21 cellular contexts compared by ENCODE assay signal in genomic region chr3:187211532-187212274, GRCh38. TPM values are rescaled to one million over a fixed set of nuclear protein-coding genes. Genes with fewer than 3 reads are reported as not detected.
A peak's percentile ranks its signal among the peaks of the same experiment; 100 is the strongest.
DNase-seq lines count a peak whose midpoint lies in the region; ATAC-seq, FAIRE-seq and TF ChIP-seq lines count a peak whose summit lies in the region.
"Had no signal": no experiment of that assay in that cellular context is flagged by ENCODE, and none has a peak within 500 bp of the region (broad histone marks: within the 10 kb centered on the region; RNA-seq: fewer than 3 reads in every experiment).

No MANE protein-coding gene starts in this region.

- no peaks in the 10 kb centered on the region for H4K20me1 ChIP-seq in PC-3 (ENCODE audit: low read length)
- H4K20me1 ChIP-seq: BLaER1 had no signal

- FAIRE-seq in bronchial epithelial cell (lab: Jason Lieb, UNC) = no peak
- FAIRE-seq: GM19239 had no signal

- peak; percentile 48 for DNase-seq in ELR (ENCODE audit: low read depth)
- peak; percentile 50 for DNase-seq in PC-3
- peak; percentile 69 for DNase-seq in bronchial epithelial cell (ENCODE audit: low read depth)
- peak; percentile 56 for DNase-seq in myocyte (ENCODE audit: low read depth)
- no peak for DNase-seq in stimulated activated CD4-positive, alpha-beta T cell treated with anti-CD3 and anti-CD28 coated beads, Interleukin-15, amount 100 ng/mL, for 24 hours
- no peak for DNase-seq in kidney glomerular epithelial cell (lab: John Stamatoyannopoulos, UW)
- no peak for DNase-seq in activated T-cell treated with anti-CD3 and anti-CD28 coated beads, Interleukin-2, amount 50 U/mL, for 24 hours
- DNase-seq: DMS79 treated with DMSO at 0.1 percent for 48 hours; immature natural killer cell; MM.1S; mucosa of descending colon; stimulated activated CD4-positive, alpha-beta T cell treated with anti-CD3 and anti-CD28 coated beads, Interleukin-4, amount 100 ng/mL, for 1 hour had no signal

- no peak overlapping the region for H3K4me3 Mint-ChIP-seq in activated T-cell treated with anti-CD3 and anti-CD28 coated beads, Interleukin-2, amount 50 U/mL, for 24 hours
- H3K4me3 Mint-ChIP-seq: GM23338; immature natural killer cell; stimulated activated memory B cell treated with anti-CD40 and anti-IgM and Interleukin-4, amounts not matched to agents 10 μg/mL and 1 μg/mL and 100 μg/mL, for 72 hours had no signal

- no peak for TF ChIP-seq CTCF in PC-3 (conservative IDR thresholded peaks at IDR 0.05; ENCODE audit: low read depth, low read length)
- TF ChIP-seq CTCF in bronchial epithelial cell (IDR thresholded peaks at IDR 0.05; ENCODE audit: insufficient read depth, low read length, severe bottlenecking) = no peak

- no peak overlapping the region for H2AFZ ChIP-seq in PC-3 (ENCODE audit: low read length)
- H2AFZ ChIP-seq: GM23338 had no signal

- H3K36me3 ChIP-seq in PC-3 (ENCODE audit: low read depth, low read length) (peaks cover 7% of the 10 kb centered on the region; the same call in 1 of the 2 replicates), bronchial epithelial cell (ENCODE audit: control insufficient read depth, insufficient read depth, low read length) (no peaks in the 10 kb centered on the region)
- H3K36me3 ChIP-seq: BLaER1, prostate gland had no signal

- no peaks in the 10 kb centered on the region for H3K4me1 Mint-ChIP-seq in activated T-cell treated with anti-CD3 and anti-CD28 coated beads, Interleukin-2, amount 50 U/mL, for 24 hours (ENCODE audit: low read depth)
- H3K4me1 Mint-ChIP-seq: immature natural killer cell; stimulated activated memory B cell treated with anti-CD40 and anti-IgM and Interleukin-4, amounts not matched to agents 10 μg/mL and 1 μg/mL and 100 μg/mL, for 72 hours had no signal

- peaks cover 6% of the 10 kb centered on the region for H3F3A ChIP-seq in PC-3 (ENCODE audit: low read length, unreplicated experiment)

- no peak overlapping the region for H3K4me3 ChIP-seq in PC-3 (ENCODE audit: low read length)
- no peak overlapping the region for H3K4me3 ChIP-seq in bronchial epithelial cell (ENCODE audit: low read depth, low read length)
- H3K4me3 ChIP-seq: BLaER1, GM23338, mucosa of descending colon, prostate gland had no signal

- no peaks in the 10 kb centered on the region for H3K27me3 Mint-ChIP-seq in activated T-cell treated with anti-CD3 and anti-CD28 coated beads, Interleukin-2, amount 50 U/mL, for 24 hours

- H3K4me2 ChIP-seq in PC-3 (ENCODE audit: low read length) = no peak overlapping the region
- H3K4me2 ChIP-seq: BLaER1 had no signal

- no peak overlapping the region for H3K27ac Mint-ChIP-seq in activated T-cell treated with anti-CD3 and anti-CD28 coated beads, Interleukin-2, amount 50 U/mL, for 24 hours
- H3K27ac Mint-ChIP-seq: activated naive CD4-positive, alpha-beta T cell treated with anti-CD3 and anti-CD28 coated beads, Interleukin-2, amount 50 U/mL, for 72 hours; GM23338; immature natural killer cell; stimulated activated memory B cell treated with anti-CD40 and anti-IgM and Interleukin-4, amounts not matched to agents 10 μg/mL and 1 μg/mL and 100 μg/mL, for 72 hours had no signal

- peaks cover 17% of the 10 kb centered on the region for H3K4me1 ChIP-seq in PC-3 (ENCODE audit: insufficient read depth, low read length)
- H3K4me1 ChIP-seq: BLaER1 had no signal

- CTCF ChIA-PET in PC-3 (lab: Charles Lee) = no interaction called here

- H3K79me2 ChIP-seq in PC-3 (ENCODE audit: low read length) = no peaks in the 10 kb centered on the region

- intact Hi-C loops in PC-3 (cut with micrococcal nuclease) = no loop called here

- H3K27me3 ChIP-seq in PC-3 (ENCODE audit: low read length) (no peaks in the 10 kb centered on the region), bronchial epithelial cell (ENCODE audit: control insufficient read depth, insufficient read depth, low read length) (no peaks in the 10 kb centered on the region)
- H3K27me3 ChIP-seq: BLaER1 had no signal

- BruUV-seq in PC-3 (replicated peaks; lab: Mats Ljungman, UMichigan) = no TSS peak

- ATAC-seq in PC-3 (peak; percentile 69), GM21825 (IDR thresholded peaks at IDR 0.05; ENCODE audit: unreplicated experiment) (no peak)
- ATAC-seq: activated naive CD4-positive, alpha-beta T cell treated with anti-CD3 and anti-CD28 coated beads, Interleukin-2, amount 50 U/mL, for 72 hours; GM23338; mucosa of descending colon; stimulated activated memory B cell treated with anti-CD40 and anti-IgM and Interleukin-4, amounts not matched to agents 10 μg/mL and 1 μg/mL and 100 μg/mL, for 72 hours had no signal

- no peaks in the 10 kb centered on the region for H3K9me2 ChIP-seq in PC-3 (replicated peaks; ENCODE audit: low read length)

- H3K36me3 Mint-ChIP-seq in activated T-cell treated with anti-CD3 and anti-CD28 coated beads, Interleukin-2, amount 50 U/mL, for 24 hours (ENCODE audit: low read depth) = no peaks in the 10 kb centered on the region
- H3K36me3 Mint-ChIP-seq: activated naive CD4-positive, alpha-beta T cell treated with anti-CD3 and anti-CD28 coated beads, Interleukin-2, amount 50 U/mL, for 72 hours; immature natural killer cell had no signal

- peaks cover 13% of the 10 kb centered on the region for H3K9me3 ChIP-seq in PC-3 (ENCODE audit: low read length)
- H3K9me3 ChIP-seq: mucosa of descending colon, prostate gland had no signal

- POLR2A ChIA-PET in PC-3 (lab: Charles Lee; ENCODE audit: unreplicated experiment) = no interaction called here

- no peak overlapping the region for H3K27ac ChIP-seq in PC-3 (ENCODE audit: low read length)
- H3K27ac ChIP-seq: BLaER1 had no signal

- no peaks in the 10 kb centered on the region for H3K9me3 Mint-ChIP-seq in activated T-cell treated with anti-CD3 and anti-CD28 coated beads, Interleukin-2, amount 50 U/mL, for 24 hours
- H3K9me3 Mint-ChIP-seq: activated naive CD4-positive, alpha-beta T cell treated with anti-CD3 and anti-CD28 coated beads, Interleukin-2, amount 50 U/mL, for 72 hours; immature natural killer cell had no signal

- H3K9ac ChIP-seq in PC-3 (ENCODE audit: low read length) = no peak overlapping the region
- H3K9ac ChIP-seq: BLaER1 had no signal

RNA-seq across cellular contexts. Expression of gene RTP1, which starts 14.4 kb away (rescaled TPM):
- total RNA-seq in PC-3 (2014; rRNA removed) (not detected in 2 replicates), bronchial epithelial cell (not detected in 2 replicates), myocyte (not detected in 2 replicates)
- not detected for polyA plus RNA-seq in myocyte (2012)
- total RNA-seq: activated naive CD4-positive, alpha-beta T cell treated with anti-CD3 and anti-CD28 coated beads, Interleukin-2, amount 50 U/mL, for 72 hours; fibroblast of villous mesenchyme; mucosa of descending colon; NCI-H460; prostate gland had no signal
- polyA plus RNA-seq: immature natural killer cell had no signal

Comparison
In these comparisons a context has a peak if more than half of its experiments do, and no peak if none do; other contexts are left out.
1. DNase-seq: peak in ELR (single experiment), PC-3 (single experiment), bronchial epithelial cell (single experiment) and myocyte (single experiment); none in stimulated activated CD4-positive, alpha-beta T cell treated with anti-CD3 and anti-CD28 coated beads, Interleukin-15, amount 100 ng/mL, for 24 hours (single experiment), kidney glomerular epithelial cell (single experiment) and activated T-cell treated with anti-CD3 and anti-CD28 coated beads, Interleukin-2, amount 50 U/mL, for 24 hours (single experiment).